Comparison of ENCODE assay signal across 18 cellular contexts in genomic region chr2:229176136-229176535, GRCh38.
"Had no signal": no experiment of that assay in that cellular context is flagged by ENCODE, and none has a peak within 500 bp of the region (broad histone marks: within the 10 kb centered on the region; RNA-seq: fewer than 3 reads in every experiment).

No MANE protein-coding gene starts in this region.

- H3K4me1 ChIP-seq: colonic mucosa, lower lobe of right lung, neural progenitor cell had no signal

- H3K27ac ChIP-seq: colonic mucosa, left lung, lower lobe of right lung, neural progenitor cell, pancreas had no signal

- H3K4me3 ChIP-seq: colonic mucosa, left lung, lower lobe of right lung, neural progenitor cell, pancreas had no signal

- DNase-seq: colonic mucosa; effector CD4-positive, alpha-beta T cell; endodermal cell; erythroblast; immature natural killer cell; left lung; lower lobe of right lung; mesenchymal stem cell; midbrain; nucleus accumbens; pancreas; right cardiac atrium; small intestine; stimulated activated CD4-positive, alpha-beta T cell treated with anti-CD3 and anti-CD28 coated beads, Interleukin-12 subunit alpha, Interleukin-12 subunit beta, amount 100 ng/mL, for 4 hours; stimulated activated naive CD4-positive, alpha-beta T cell; trophoblast cell had no signal

- H3K36me3 ChIP-seq: colonic mucosa, left lung, lower lobe of right lung, neural progenitor cell, pancreas had no signal

- H3K27me3 ChIP-seq: colonic mucosa, left lung, neural progenitor cell, pancreas had no signal

- ATAC-seq: left lung; lower lobe of right lung; natural killer cell treated with Interleukin-12 subunit alpha and Interleukin-12 subunit beta and Interleukin-15 and Interleukin-18, amount 100 ng/mL, for 72 hours; pancreas; right cardiac atrium had no signal

- H3K9me3 ChIP-seq: colonic mucosa, lower lobe of right lung, pancreas had no signal
